ENCODE assay signal across 12 cellular contexts in genomic region chr3:48042071-48042760, GRCh38. TPM values are rescaled to one million over a fixed set of nuclear protein-coding genes. Genes with fewer than 3 reads are reported as not detected.
DNase-seq lines count a peak whose midpoint lies in the region; ATAC-seq and TF ChIP-seq lines count a peak whose summit lies in the region.
"Had no signal": no experiment of that assay in that cellular context is flagged by ENCODE, and none has a peak within 500 bp of the region (broad histone marks: within the 10 kb centered on the region; RNA-seq: fewer than 3 reads in every experiment).

No MANE protein-coding gene starts in this region.

- H3K36me3 Mint-ChIP-seq in activated CD8-positive, alpha-beta memory T cell treated with anti-CD3 and anti-CD28 coated beads, Interleukin-2, amount 10 ng/mL, durations not matched to agents 7 days and 5 days = peaks cover 6% of the 10 kb centered on the region
- H3K36me3 Mint-ChIP-seq in HFFc6 (ENCODE audit: low read depth) (peaks cover 13% of the 10 kb centered on the region), chondrocyte (ENCODE audit: low read depth) (peaks cover 3% of the 10 kb centered on the region)

- no peak overlapping the region for H3K9ac ChIP-seq in trophoblast cell (ENCODE audit: low read length)

- H3K9me3 ChIP-seq in trophoblast cell (ENCODE audit: insufficient read depth, low read depth, low read length) = no peaks in the 10 kb centered on the region

- peaks cover 9% of the 10 kb centered on the region for H3K79me1 ChIP-seq in trophoblast cell (ENCODE audit: low read length)

- no peaks in the 10 kb centered on the region for H3K27me3 Mint-ChIP-seq in activated CD8-positive, alpha-beta memory T cell treated with anti-CD3 and anti-CD28 coated beads, Interleukin-2, amount 10 ng/mL, durations not matched to agents 7 days and 5 days
- H3K27me3 Mint-ChIP-seq in HFFc6 (ENCODE audit: insufficient read depth) = no peaks in the 10 kb centered on the region; the same call in 1 of the 2 replicates
- H3K27me3 Mint-ChIP-seq in chondrocyte (ENCODE audit: low read depth) = no peaks in the 10 kb centered on the region
- H3K27me3 Mint-ChIP-seq: central memory CD8-positive, alpha-beta T cell; memory B cell had no signal

- H2AFZ ChIP-seq in trophoblast cell (ENCODE audit: insufficient read depth, low read length, poor library complexity) = no peak overlapping the region

- WGBS in trophoblast cell (ENCODE audit: extremely low coverage, insufficient coverage, insufficient read length) = no CpG with 5 or more reads among the region's 3 CpGs

- peaks cover 22% of the 10 kb centered on the region for H3K4me1 Mint-ChIP-seq in activated CD8-positive, alpha-beta memory T cell treated with anti-CD3 and anti-CD28 coated beads, Interleukin-2, amount 10 ng/mL, durations not matched to agents 7 days and 5 days
- peaks cover 45% of the 10 kb centered on the region for H3K4me1 Mint-ChIP-seq in HFFc6 (ENCODE audit: low read depth)
- H3K4me1 Mint-ChIP-seq in chondrocyte (ENCODE audit: low read depth) = peaks cover 45% of the 10 kb centered on the region
- H3K4me1 Mint-ChIP-seq: memory B cell had no signal

- H2AK5ac ChIP-seq in trophoblast cell (ENCODE audit: low read length) = no peak overlapping the region

- no peak overlapping the region for H3K4me3 ChIP-seq in trophoblast cell (ENCODE audit: low read depth, low read length)

- H4K12ac ChIP-seq in trophoblast cell (ENCODE audit: low read depth, low read length) = no peak overlapping the region

- no peak overlapping the region for H4K91ac ChIP-seq in trophoblast cell (ENCODE audit: low read depth, low read length)

- H2BK5ac ChIP-seq in trophoblast cell (ENCODE audit: low read depth, low read length, poor library complexity) = no peak overlapping the region

- H3K4me2 ChIP-seq in trophoblast cell (ENCODE audit: low read length) = no peak overlapping the region

- no peak overlapping the region for H4K8ac ChIP-seq in trophoblast cell (ENCODE audit: low read depth, low read length)

- H3K27ac Mint-ChIP-seq in activated CD8-positive, alpha-beta memory T cell treated with anti-CD3 and anti-CD28 coated beads, Interleukin-2, amount 10 ng/mL, durations not matched to agents 7 days and 5 days = no peak overlapping the region
- H3K27ac Mint-ChIP-seq in HFFc6 (peak overlapping the region; percentile 67), chondrocyte (ENCODE audit: unreplicated experiment) (peak overlapping the region; percentile 76)
- H3K27ac Mint-ChIP-seq: memory B cell had no signal

- H3K27ac ChIP-seq in trophoblast cell (ENCODE audit: low read depth, low read length) = no peak overlapping the region
- H3K27ac ChIP-seq: VCaP had no signal

- POLR2A ChIA-PET in GM10248 (lab: Yijun Ruan, JAX) = no interaction called here

- H3K4me3 Mint-ChIP-seq in activated CD8-positive, alpha-beta memory T cell treated with anti-CD3 and anti-CD28 coated beads, Interleukin-2, amount 10 ng/mL, durations not matched to agents 7 days and 5 days = no peak overlapping the region
- H3K4me3 Mint-ChIP-seq in HFFc6 (no peak overlapping the region), chondrocyte (ENCODE audit: unreplicated experiment) (no peak overlapping the region)
- H3K4me3 Mint-ChIP-seq: central memory CD8-positive, alpha-beta T cell; memory B cell had no signal

- no peaks in the 10 kb centered on the region for H3K9me3 Mint-ChIP-seq in activated CD8-positive, alpha-beta memory T cell treated with anti-CD3 and anti-CD28 coated beads, Interleukin-2, amount 10 ng/mL, durations not matched to agents 7 days and 5 days (ENCODE audit: low read depth)
- H3K9me3 Mint-ChIP-seq in HFFc6 (no peaks in the 10 kb centered on the region), chondrocyte (ENCODE audit: low read depth) (no peaks in the 10 kb centered on the region)
- H3K9me3 Mint-ChIP-seq: central memory CD8-positive, alpha-beta T cell; memory B cell had no signal

- H3K14ac ChIP-seq in trophoblast cell (ENCODE audit: low read length) = no peak overlapping the region

- ATAC-seq in activated CD8-positive, alpha-beta memory T cell treated with anti-CD3 and anti-CD28 coated beads, Interleukin-2, amount 10 ng/mL, durations not matched to agents 7 days and 5 days = peak; percentile 53

- H2BK120ac ChIP-seq in trophoblast cell (ENCODE audit: insufficient read depth, low read length, poor library complexity) = no peak overlapping the region

- H3K79me2 ChIP-seq in trophoblast cell (ENCODE audit: control insufficient read depth, insufficient read depth, low read length, poor library complexity) = peaks cover 3% of the 10 kb centered on the region

- DNase-seq in activated CD8-positive, alpha-beta memory T cell treated with anti-CD3 and anti-CD28 coated beads, Interleukin-2, amount 10 ng/mL, durations not matched to agents 7 days and 5 days = no peak
- DNase-seq in activated CD8-positive, alpha-beta memory T cell treated with anti-CD3 and anti-CD28 coated beads for 24 hours = no peak
- DNase-seq in HFFc6 (no peak), chondrocyte (ENCODE audit: low spot score) (no peak), trophoblast cell (peak; percentile 36 to 69), GM10248 (ENCODE audit: extremely low spot score) (no peak), NCI-H446 treated with DMSO at 0.1 percent for 48 hours (lab: John Stamatoyannopoulos, UW) (no peak), GOT3 (lab: John Stamatoyannopoulos, UW) (no peak)
- DNase-seq: COR-L47 had no signal

- H3K4me1 ChIP-seq in trophoblast cell (ENCODE audit: control insufficient read depth in 1 of 2, insufficient read depth in 2 of 2, low read length in 2 of 2) = peaks cover 8 to 14% of the 10 kb centered on the region in 2 experiments

- TF ChIP-seq CTCF in HFFc6 (IDR thresholded peaks at IDR 0.05) = no peak
- TF ChIP-seq CTCF in chondrocyte (IDR thresholded peaks at IDR 0.05) = no peak
- no peak for TF ChIP-seq CTCF in GM10248 (IDR thresholded peaks at IDR 0.05; ENCODE audit: control extremely low read depth, extremely low read depth, low read depth, missing control alignments)

- H2BK12ac ChIP-seq in trophoblast cell (ENCODE audit: low read length) = no peak overlapping the region

- no peak overlapping the region for H3K23ac ChIP-seq in trophoblast cell (ENCODE audit: low read length)

- no peaks in the 10 kb centered on the region for H3K27me3 ChIP-seq in trophoblast cell (ENCODE audit: insufficient read depth, low read length)

- no peak overlapping the region for H3K4ac ChIP-seq in trophoblast cell (ENCODE audit: low read depth, low read length)

- peaks cover 0 to 1% of the 10 kb centered on the region in 2 experiments for H3K36me3 ChIP-seq in trophoblast cell (ENCODE audit: control insufficient read depth in 1 of 2, insufficient read depth in 2 of 2, low read length in 2 of 2)

- CTCF ChIA-PET in activated CD8-positive, alpha-beta memory T cell treated with anti-CD3 and anti-CD28 coated beads, Interleukin-2, amount 10 ng/mL, durations not matched to agents 7 days and 5 days (lab: Charles Lee) = no interaction called here
- CTCF ChIA-PET in GM10248 (lab: Yijun Ruan, JAX) = interaction anchor here (0.8 to 1.6 kb wide), 5 partner anchors 9 to 109 kb away, joined by 3 to 8 read pairs (median 3); no protein-coding TSS in a partner anchor

- H3K18ac ChIP-seq in trophoblast cell (ENCODE audit: low read length) = no peak overlapping the region

RNA-seq across cellular contexts. Expression of gene MAP4, which starts 26.0 kb away (rescaled TPM):
- total RNA-seq in activated CD8-positive, alpha-beta memory T cell treated with anti-CD3 and anti-CD28 coated beads, Interleukin-2, amount 10 ng/mL, durations not matched to agents 7 days and 5 days = 100 to 1,000 TPM; 126 to 131 TPM
- total RNA-seq in HFFc6 (2021; fragmentation: NEBNext Ultra II Directional; extraction: Animal tissue kit (Norgen Biotek cat#: 25700)) = 100 to 1,000 TPM; 294 to 328 (median 312) TPM
- 376 to 414 TPM (median 401 TPM) in 3 replicates for total RNA-seq in chondrocyte
- polyA plus RNA-seq in trophoblast cell (2013) = 144 and 149 TPM in 2 replicates

Comparison
In these comparisons a context has a peak if more than half of its experiments do, and no peak if none do; other contexts are left out.
1. DNase-seq: peak in trophoblast cell (2 of 2); none in activated CD8-positive, alpha-beta memory T cell treated with anti-CD3 and anti-CD28 coated beads, Interleukin-2, amount 10 ng/mL, durations not matched to agents 7 days and 5 days (single experiment), activated CD8-positive, alpha-beta memory T cell treated with anti-CD3 and anti-CD28 coated beads for 24 hours (single experiment), HFFc6 (single experiment), chondrocyte (single experiment), GM10248 (single experiment), NCI-H446 treated with DMSO at 0.1 percent for 48 hours (single experiment) and GOT3 (single experiment).